Comparison of ENCODE assay signal across 16 cellular contexts in the genomic region with DNA sequence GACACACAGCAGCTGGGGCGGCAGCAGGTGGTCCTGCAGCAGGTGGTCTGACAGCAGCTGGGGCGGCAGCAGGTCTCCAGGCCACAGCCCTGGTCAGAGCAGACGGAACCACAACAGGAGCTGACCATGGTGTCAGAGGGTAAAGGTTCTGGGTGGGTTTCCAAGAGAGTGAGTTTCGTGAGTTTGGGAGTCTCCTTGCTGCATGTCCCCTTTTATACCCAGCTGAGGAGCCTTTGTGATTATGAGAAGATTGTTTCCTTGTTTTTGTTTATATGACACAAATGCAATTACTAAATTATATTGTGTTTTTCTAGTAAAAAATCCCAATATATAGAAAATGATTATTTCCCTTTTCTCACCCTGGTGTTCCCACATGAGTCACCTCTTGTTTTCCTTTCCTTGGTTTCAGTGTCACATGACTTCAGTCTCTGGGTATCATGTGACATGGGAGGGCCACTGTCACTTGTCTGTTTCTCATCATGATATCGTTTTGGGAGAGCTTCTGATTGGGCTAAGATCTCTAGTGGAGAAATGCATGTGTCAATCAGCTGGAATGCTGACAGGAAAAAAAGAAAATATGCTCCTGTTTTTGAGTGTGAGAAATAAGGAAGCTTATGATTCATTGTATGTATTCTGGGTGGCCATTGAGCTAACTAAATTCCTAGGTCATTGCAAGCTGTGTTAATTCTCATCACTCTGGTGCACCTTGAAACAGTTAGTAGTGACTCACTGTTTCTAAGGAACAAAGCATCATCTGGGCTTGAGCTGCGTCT. TPM values are rescaled to one million over a fixed set of nuclear protein-coding genes. Genes with fewer than 3 reads are reported as not detected.
DNase-seq lines count a peak whose midpoint lies in the region; ATAC-seq, FAIRE-seq and TF ChIP-seq lines count a peak whose summit lies in the region.
"Had no signal": no experiment of that assay in that cellular context is flagged by ENCODE, and none has a peak within 500 bp of the region (broad histone marks: within the 10 kb centered on the region; RNA-seq: fewer than 3 reads in every experiment).

A gene (minus strand): TSS at position 185 of the 773 bp plus-strand sequence. CDS start 57 bp downstream, at position 128.

- no peaks in the 10 kb centered on the region for H3K27me3 ChIP-seq in H7 (ENCODE audit: control insufficient read depth, insufficient read depth, low read length)
- H3K27me3 ChIP-seq: colonic mucosa had no signal

- ATAC-seq in omental fat pad (ENCODE audit: low FRiP score) (peak; percentile 66), sciatic nerve (no peak)
- ATAC-seq: stimulated activated naive CD8-positive, alpha-beta T cell treated with anti-CD3 and anti-CD28 coated beads, Interleukin-15, amount 100 ng/mL, for 72 hours had no signal

- H3K4me3 ChIP-seq in H7 (ENCODE audit: insufficient read depth, low read depth, low read length), result no peak within 1 kb of the TSS
- H3K4me3 ChIP-seq: colonic mucosa, lung had no signal

- peak; percentile 46 for DNase-seq in Daoy (ENCODE audit: low read depth)
- peak; percentile 90 for DNase-seq in NCI-H226
- peak; percentile 60 for DNase-seq in dermis blood vessel endothelial cell
- no peak for DNase-seq in omental fat pad (ENCODE audit: low spot score)
- no peak for DNase-seq in NCI-H1417 treated with DMSO at 0.1 percent for 48 hours (lab: John Stamatoyannopoulos, UW)
- no peak for DNase-seq in frontal cortex (ENCODE audit: low spot score in 2 of 2)
- DNase-seq in H7, result no peak
- DNase-seq in sciatic nerve (ENCODE audit: low spot score), result no peak
- DNase-seq: colonic mucosa; KBM-7; NCI-H2107; OCI-M1; stimulated activated CD4-positive, alpha-beta T cell treated with anti-CD3 and anti-CD28 coated beads, Interleukin-2, amount 100 ng/mL, for 48 hours; stimulated activated naive CD8-positive, alpha-beta T cell treated with anti-CD3 and anti-CD28 coated beads, Interleukin-15, amount 100 ng/mL, for 72 hours had no signal

- FAIRE-seq in frontal cortex (lab: Jason Lieb, UNC), result no peak

- no peaks in the 10 kb centered on the region for H3K36me3 ChIP-seq in H7 (replicated peaks; ENCODE audit: control insufficient read depth, insufficient read depth, low read length)
- H3K36me3 ChIP-seq: colonic mucosa had no signal

- intact Hi-C loops in sciatic nerve (cut with DNase I), result loop anchor here (10.0 kb wide), 1 partner anchor 104 kb away; a partner anchor contains a TSS

- TF ChIP-seq CTCF in omental fat pad (IDR thresholded peaks at IDR 0.05), result no peak

RNA-seq across cellular contexts. Expression of the gene that starts here (rescaled TPM):
- not detected in 2 replicates for total RNA-seq in Daoy (2014; rRNA removed; shearing (Covaris generic))
- total RNA-seq in dermis blood vessel endothelial cell, result 0.19 TPM in 1 of 2 replicates, not detected in the other
- not detected for total RNA-seq in omental fat pad
- not detected for total RNA-seq in frontal cortex
- not detected in 2 replicates for total RNA-seq in H7 (2014; rRNA removed; shearing (Covaris generic))
- not detected for total RNA-seq in sciatic nerve
- total RNA-seq: colonic mucosa, H4, lung had no signal

Comparison
In these comparisons a context has a peak if more than half of its experiments do, and no peak if none do; other contexts are left out.
1. Peak in DNase-seq in Daoy; RNA of the gene not detected or under 1 TPM.
2. Peak in DNase-seq in dermis blood vessel endothelial cell; RNA of the gene not detected or under 1 TPM.
3. Peak in ATAC-seq in omental fat pad; RNA of the gene not detected or under 1 TPM.